Comparison of ENCODE assay signal across 8 cellular contexts in the genomic region with DNA sequence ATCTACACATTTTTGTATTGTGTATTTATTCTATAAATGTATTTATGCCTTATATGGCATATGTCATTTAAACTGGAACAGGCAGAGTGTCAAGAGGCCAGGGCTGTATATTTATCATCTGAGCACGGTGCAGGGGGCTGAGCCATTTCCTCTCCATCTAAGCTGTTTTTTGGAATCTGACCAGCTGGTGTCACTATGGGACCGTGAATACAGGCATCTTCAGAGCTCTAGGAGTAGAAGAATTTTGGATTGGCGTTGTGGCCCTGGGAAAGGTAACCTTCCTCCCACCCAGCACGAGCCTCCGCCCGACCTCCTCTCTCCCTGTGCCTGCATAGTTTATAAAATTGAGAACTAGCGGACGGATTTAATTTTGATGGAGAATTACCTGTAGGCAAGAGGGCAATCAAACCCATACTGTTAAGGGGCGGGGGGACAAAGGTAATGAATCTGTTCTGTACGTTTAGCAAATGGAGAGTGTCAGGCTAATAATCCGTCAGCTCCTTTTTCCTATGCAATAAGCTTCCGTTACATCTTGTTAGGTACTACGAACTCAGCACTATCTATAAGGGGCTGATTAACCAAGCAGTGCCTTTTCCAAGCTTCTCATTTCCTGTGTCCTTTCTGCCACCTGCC. TPM values are rescaled to one million over a fixed set of nuclear protein-coding genes. Genes with fewer than 3 reads are reported as not detected.
DNase-seq lines count a peak whose midpoint lies in the region; ATAC-seq and TF ChIP-seq lines count a peak whose summit lies in the region.

No MANE protein-coding gene starts in this region.

- H3K36me3 ChIP-seq in WERI-Rb-1 (no peaks in the 10 kb centered on the region), thyroid gland (no peaks in the 10 kb centered on the region)

- TF ChIP-seq CTCF in WERI-Rb-1 (IDR thresholded peaks at IDR 0.05; ENCODE audit: low read depth, low read length) (peak; percentile 68), thyroid gland (IDR thresholded peaks at IDR 0.05) (peak in 4 of 6 experiments; percentile 54 to 83 (median 70))

- H3K27me3 ChIP-seq in WERI-Rb-1 (ENCODE audit: insufficient read depth, low read depth, severe bottlenecking) (peaks cover 65% of the 10 kb centered on the region), thyroid gland (no peaks in the 10 kb centered on the region)

- H3K9me3 ChIP-seq in WERI-Rb-1 (ENCODE audit: severe bottlenecking) = no peaks in the 10 kb centered on the region
- H3K9me3 ChIP-seq in thyroid gland = no peaks in the 10 kb centered on the region

- 28 to 31% methylated on average over 13 of the region's 13 CpGs for WGBS in thyroid gland, 2 donors

- H3K4me3 ChIP-seq in WERI-Rb-1 (ENCODE audit: low read depth, low read length) (no peak overlapping the region), thyroid gland (replicated peaks in 1 of 3) (no peak overlapping the region)

- intact Hi-C loops in thyroid gland (cut with DNase I) = loop anchor here (2.0 kb wide), 1 partner anchor 87 kb away; no protein-coding TSS in a partner anchor

- no peak for TF ChIP-seq POLR2A in thyroid gland (IDR thresholded peaks at IDR 0.05)

- H3K27ac ChIP-seq in WERI-Rb-1 = no peak overlapping the region
- no peak overlapping the region for H3K27ac ChIP-seq in thyroid gland

- ATAC-seq in HG02870 (IDR thresholded peaks at IDR 0.05; ENCODE audit: unreplicated experiment) = peak; percentile 84

- peak; percentile 10 for DNase-seq in activated naive CD4-positive, alpha-beta T cell treated with Interleukin-2 at 50 U/mL for 16 hours
- DNase-seq in activated naive CD4-positive, alpha-beta T cell (lab: John Stamatoyannopoulos, UW) = no peak
- DNase-seq in NCI-H2029 (lab: John Stamatoyannopoulos, UW) (peak; percentile 72), WERI-Rb-1 (peak; percentile 73), midbrain (lab: John Stamatoyannopoulos, UW) (peak; percentile 56), thyroid gland (peak; percentile 54 to 62)
- peak; percentile 5 for DNase-seq in effector CD8-positive, alpha-beta T cell (lab: John Stamatoyannopoulos, UW)

- no peaks in the 10 kb centered on the region for H3K4me1 ChIP-seq in thyroid gland

RNA-seq across cellular contexts. Expression of a gene that starts 29.0 kb away (rescaled TPM):
- 10 to 100 TPM; 10.9 to 63.4 (median 24.5) TPM for total RNA-seq in thyroid gland

Comparison
In these comparisons a context has a peak if more than half of its experiments do, and no peak if none do; other contexts are left out.
1. DNase-seq: peak in activated naive CD4-positive, alpha-beta T cell treated with Interleukin-2 at 50 U/mL for 16 hours (single experiment), NCI-H2029 (single experiment), WERI-Rb-1 (single experiment), effector CD8-positive, alpha-beta T cell (single experiment), midbrain (single experiment) and thyroid gland (2 of 2); none in activated naive CD4-positive, alpha-beta T cell (0 of 4).